12 cellular contexts compared by ENCODE assay signal in the genomic region with DNA sequence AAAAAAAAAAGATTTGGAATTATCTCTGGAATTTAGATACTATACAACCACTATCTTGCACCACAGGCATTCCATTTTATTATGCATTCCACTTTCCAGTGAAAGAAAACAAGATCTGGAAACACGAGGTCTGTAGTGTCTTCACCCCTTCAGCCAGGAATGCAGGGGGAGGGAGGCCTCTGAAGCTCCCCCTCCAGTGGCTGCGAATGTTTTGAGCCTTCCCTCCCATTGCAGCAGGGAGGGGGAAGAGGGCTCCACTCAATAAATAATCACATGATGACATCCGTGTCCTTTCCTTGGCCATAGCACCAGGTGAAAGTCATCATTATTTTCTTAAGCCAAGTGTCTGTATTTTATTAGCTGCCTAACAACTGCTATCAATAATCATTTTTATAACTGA. TPM values are rescaled to one million over a fixed set of nuclear protein-coding genes. Genes with fewer than 3 reads are reported as not detected.
DNase-seq lines count a peak whose midpoint lies in the region; ATAC-seq and TF ChIP-seq lines count a peak whose summit lies in the region.
"Had no signal": no experiment of that assay in that cellular context is flagged by ENCODE, and none has a peak within 500 bp of the region (broad histone marks: within the 10 kb centered on the region; RNA-seq: fewer than 3 reads in every experiment).

No MANE protein-coding gene starts in this region.

- H3K36me3 Mint-ChIP-seq in T-helper 17 cell (ENCODE audit: low read depth), result no peaks in the 10 kb centered on the region

- H3K4me1 Mint-ChIP-seq in T-helper 17 cell, result peaks cover 8% of the 10 kb centered on the region
- H3K4me1 Mint-ChIP-seq: CD4-positive, alpha-beta memory T cell had no signal

- H3K9me3 ChIP-seq in SJSA1 (replicated peaks) (peaks cover 8% of the 10 kb centered on the region), osteoblast (ENCODE audit: low read depth, low read length) (peaks cover 4% of the 10 kb centered on the region), T-helper 17 cell (ENCODE audit: control insufficient read depth, low read length, poor library complexity, severe bottlenecking) (peaks cover 6% of the 10 kb centered on the region)
- H3K9me3 ChIP-seq: neutrophil had no signal

- H3K4me3 ChIP-seq in AG10803 (ENCODE audit: low read length) (no peak overlapping the region), SJSA1 (no peak overlapping the region), fibroblast of villous mesenchyme (ENCODE audit: low read depth, low read length) (no peak overlapping the region), osteoblast (ENCODE audit: insufficient read depth, low read length) (peak overlapping the region; percentile 6)
- H3K4me3 ChIP-seq: coronary artery had no signal

- no peaks in the 10 kb centered on the region for H3K79me2 ChIP-seq in osteoblast (ENCODE audit: insufficient read depth, low read length)

- H3K4me1 ChIP-seq in SJSA1 (replicated peaks) (peaks cover 39% of the 10 kb centered on the region), osteoblast (ENCODE audit: insufficient read depth, low read length) (peaks cover 27% of the 10 kb centered on the region)

- H3K27me3 Mint-ChIP-seq in T-helper 17 cell, result no peaks in the 10 kb centered on the region
- H3K27me3 Mint-ChIP-seq: CD4-positive, alpha-beta memory T cell had no signal

- no peak overlapping the region for H3K4me3 Mint-ChIP-seq in T-helper 17 cell
- H3K4me3 Mint-ChIP-seq: CD4-positive, alpha-beta memory T cell had no signal

- no peak overlapping the region for H3K27ac Mint-ChIP-seq in T-helper 17 cell

- ATAC-seq in T-helper 17 cell, result no peak
- ATAC-seq in GM19023 (IDR thresholded peaks at IDR 0.05; ENCODE audit: unreplicated experiment), result no peak
- no peak for ATAC-seq in GM18520 (IDR thresholded peaks at IDR 0.05; ENCODE audit: unreplicated experiment)

- H2AFZ ChIP-seq in osteoblast (ENCODE audit: low read length), result no peak overlapping the region

- H3K27ac ChIP-seq in SJSA1, result peak overlapping the region; percentile 41
- H3K27ac ChIP-seq in osteoblast (ENCODE audit: low read depth, low read length), result peak overlapping the region; percentile 76
- H3K27ac ChIP-seq: coronary artery, neutrophil had no signal

- no peaks in the 10 kb centered on the region for H3K36me3 ChIP-seq in SJSA1
- no peaks in the 10 kb centered on the region for H3K36me3 ChIP-seq in osteoblast (ENCODE audit: insufficient read depth, low read length)
- H3K36me3 ChIP-seq: neutrophil had no signal

- peak; percentile 99 for DNase-seq in AG10803 (ENCODE audit: low read depth)
- peak; percentile 87 to 92 for DNase-seq in SJSA1 (ENCODE audit: low read depth in 1 of 2, low spot score in 2 of 2)
- DNase-seq in fibroblast of villous mesenchyme (ENCODE audit: low read depth), result peak; percentile 94
- peak; percentile 92 for DNase-seq in osteoblast (ENCODE audit: insufficient read length, low spot score, missing footprints)
- DNase-seq in cerebellum (ENCODE audit: low spot score), result no peak
- no peak for DNase-seq in T-helper 17 cell
- DNase-seq: activated CD4-positive, CD25-positive, alpha-beta regulatory T cell; CD4-positive, alpha-beta memory T cell had no signal

- no peaks in the 10 kb centered on the region for H4K20me1 ChIP-seq in osteoblast (ENCODE audit: insufficient read depth, low read length)

- H3K27me3 ChIP-seq in SJSA1 (replicated peaks) (no peaks in the 10 kb centered on the region), osteoblast (ENCODE audit: insufficient read depth, low read length) (no peaks in the 10 kb centered on the region)

- TF ChIP-seq CTCF in AG10803 (conservative IDR thresholded peaks at IDR 0.05; ENCODE audit: low read length), result 0 out of 2 replicates have a peak, but pooled peaks have one; percentile 6
- peak; percentile 3 for TF ChIP-seq CTCF in fibroblast of villous mesenchyme (IDR thresholded peaks at IDR 0.05; ENCODE audit: insufficient read depth, low read depth, low read length)
- TF ChIP-seq CTCF in osteoblast (IDR thresholded peaks at IDR 0.05; ENCODE audit: extremely low read depth, low read depth, low read length), result no peak

- H3K4me2 ChIP-seq in osteoblast (ENCODE audit: insufficient read depth, low read length), result peak overlapping the region; percentile 65

RNA-seq across cellular contexts. Expression of gene ALPK2, which starts 38.7 kb away (rescaled TPM):
- 22.2 and 46.0 TPM in 2 replicates for total RNA-seq in SJSA1 (2014; rRNA removed; shearing (Covaris generic))
- 158 and 237 TPM in 2 replicates for total RNA-seq in fibroblast of villous mesenchyme
- 255 and 262 TPM in 2 replicates for total RNA-seq in osteoblast
- 0.45 TPM for total RNA-seq in cerebellum
- total RNA-seq in T-helper 17 cell, result 1 to 10 TPM in 1 of 2 donors, under 1 TPM in 1; 0.65 to 2.6 TPM

Comparison
In these comparisons a context has a peak if more than half of its experiments do, and no peak if none do; other contexts are left out.
1. DNase-seq: peak in AG10803 (single experiment), SJSA1 (2 of 2), fibroblast of villous mesenchyme (single experiment) and osteoblast (single experiment); none in cerebellum (single experiment) and T-helper 17 cell (0 of 3).